In genomic region chr2:172996387-172996961, GRCh38 we compare ENCODE assay signal across 19 cellular contexts.
DNase-seq lines count a peak whose midpoint lies in the region; TF ChIP-seq lines count a peak whose summit lies in the region.
"Had no signal": no experiment of that assay in that cellular context is flagged by ENCODE, and none has a peak within 500 bp of the region (broad histone marks: within the 10 kb centered on the region; RNA-seq: fewer than 3 reads in every experiment).

No MANE protein-coding gene starts in this region.

- peak overlapping the region; percentile 57 for H3K27ac ChIP-seq in mammary epithelial cell (ENCODE audit: insufficient read depth, low read depth, low read length)
- H3K27ac ChIP-seq: KMS-11, thoracic aorta had no signal

- peaks cover 28% of the 10 kb centered on the region for H3K4me1 Mint-ChIP-seq in osteocyte (ENCODE audit: unreplicated experiment)

- no peak for TF ChIP-seq CTCF in mammary epithelial cell (conservative IDR thresholded peaks at IDR 0.05 in 1 of 2, IDR thresholded peaks at IDR 0.05 in 1 of 2; ENCODE audit: extremely low read depth in 1 of 2, insufficient read depth in 1 of 2, low read depth in 1 of 2, low read length in 2 of 2)
- no peak for TF ChIP-seq CTCF in osteocyte (IDR thresholded peaks at IDR 0.05)

- H4K20me1 ChIP-seq in mammary epithelial cell (ENCODE audit: insufficient read depth, low read length): no peaks in the 10 kb centered on the region

- H3K4me2 ChIP-seq in mammary epithelial cell (ENCODE audit: insufficient read depth, low read depth, low read length): peak overlapping the region; percentile 26
- H3K4me2 ChIP-seq: KMS-11 had no signal

- CTCF ChIA-PET in mammary epithelial cell (lab: Charles Lee; ENCODE audit: low non-redundant PET): interaction anchor here (1.1 kb wide), 1 partner anchor 11 kb away, joined by 3 read pairs; no protein-coding TSS in a partner anchor

- WGBS in mammary epithelial cell (ENCODE audit: low coverage, missing lambda C conversion rate): 72% methylated on average over 4 of the region's 5 CpGs

- no TSS peak for BruUV-seq in mammary epithelial cell (replicated peaks; lab: Mats Ljungman, UMichigan)

- no peak overlapping the region for H3K4me3 Mint-ChIP-seq in osteocyte (ENCODE audit: unreplicated experiment)
- H3K4me3 Mint-ChIP-seq: activated T-helper 1 cell treated with anti-CD3 and anti-CD28 coated beads, Interleukin-12 subunit alpha, Interleukin-12 subunit beta, Interleukin-2, Interleukin-4 antibody, amounts not matched to agents 30 ng/mL and 10 ng/mL and 1 ng/mL, durations not matched to agents 14 hours and 24 hours and 36 hours had no signal

- intact Hi-C loops in mammary epithelial cell (cut with micrococcal nuclease): loop anchor here (1.0 kb wide), 1 partner anchor 11 kb away; no protein-coding TSS in a partner anchor

- H3K27me3 Mint-ChIP-seq in osteocyte (ENCODE audit: unreplicated experiment): no peaks in the 10 kb centered on the region

- no peaks in the 10 kb centered on the region for H3K9me3 ChIP-seq in mammary epithelial cell (replicated peaks; ENCODE audit: insufficient read depth, low read length)
- H3K9me3 ChIP-seq: left lung, thoracic aorta had no signal

- H3K36me3 Mint-ChIP-seq in osteocyte (ENCODE audit: unreplicated experiment): no peaks in the 10 kb centered on the region

- dilution Hi-C loops in mammary epithelial cell (cut with HindIII; ENCODE audit: low sequenced_read_pairs): no loop called here

- no peaks in the 10 kb centered on the region for H3K79me2 ChIP-seq in mammary epithelial cell (ENCODE audit: insufficient read depth, low read length)

- peak; percentile 69 for DNase-seq in EH (ENCODE audit: low read depth)
- peak; percentile 25 for DNase-seq in M059J (ENCODE audit: low read depth)
- DNase-seq in mammary epithelial cell: peak; percentile 61
- DNase-seq in osteocyte (ENCODE audit: extremely low spot score, unreplicated experiment): no peak
- no peak for DNase-seq in stimulated activated naive CD4-positive, alpha-beta T cell (lab: John Stamatoyannopoulos, UW)
- no peak for DNase-seq in HuH-7.5 (ENCODE audit: low spot score)
- DNase-seq in pons (ENCODE audit: low spot score): no peak
- no peak for DNase-seq in KBM-7
- DNase-seq: AML-193, COR-L47, erythroblast, NCI-H1092, NCI-H2107, nucleus accumbens had no signal

- H3K9me3 Mint-ChIP-seq in osteocyte (ENCODE audit: unreplicated experiment): peaks cover 3% of the 10 kb centered on the region
- H3K9me3 Mint-ChIP-seq: activated naive CD4-positive, alpha-beta T cell treated with anti-CD3 and anti-CD28 coated beads, Interleukin-2, amount 50 U/mL, for 72 hours; activated T-helper 1 cell treated with anti-CD3 and anti-CD28 coated beads, Interleukin-12 subunit alpha, Interleukin-12 subunit beta, Interleukin-2, Interleukin-4 antibody, amounts not matched to agents 30 ng/mL and 10 ng/mL and 1 ng/mL, durations not matched to agents 14 hours and 24 hours and 36 hours had no signal

- no peak overlapping the region for H3K4me3 ChIP-seq in mammary epithelial cell (replicated peaks in 1 of 3; ENCODE audit: insufficient read depth in 1 of 3, low read depth in 2 of 3, low read length in 3 of 3)
- H3K4me3 ChIP-seq: left lung, thoracic aorta had no signal

- no peaks in the 10 kb centered on the region for H3K36me3 ChIP-seq in mammary epithelial cell (ENCODE audit: insufficient read depth, low read length)
- H3K36me3 ChIP-seq: left lung, thoracic aorta had no signal

- peaks cover 32% of the 10 kb centered on the region for H3K4me1 ChIP-seq in mammary epithelial cell (ENCODE audit: insufficient read depth, low read length)

- H3K27ac Mint-ChIP-seq in osteocyte (ENCODE audit: unreplicated experiment): peak overlapping the region; percentile 75
- H3K27ac Mint-ChIP-seq: activated naive CD4-positive, alpha-beta T cell treated with anti-CD3 and anti-CD28 coated beads, Interleukin-2, amount 50 U/mL, for 72 hours; activated T-helper 1 cell treated with anti-CD3 and anti-CD28 coated beads, Interleukin-12 subunit alpha, Interleukin-12 subunit beta, Interleukin-2, Interleukin-4 antibody, amounts not matched to agents 30 ng/mL and 10 ng/mL and 1 ng/mL, durations not matched to agents 14 hours and 24 hours and 36 hours had no signal

- in situ Hi-C loops in mammary epithelial cell (cut with MboI; ENCODE audit: low sequenced_read_pairs in 2 of 2) (no loop called here), KBM-7 (cut with MboI; ENCODE audit: low pct_unique_long_range_greater_than_20kb, low sequenced_read_pairs) (no loop called here)

- no peak overlapping the region for H3K9ac ChIP-seq in mammary epithelial cell (ENCODE audit: insufficient read depth, low read length)
- H3K9ac ChIP-seq: KMS-11 had no signal

- no peaks in the 10 kb centered on the region for H3K27me3 ChIP-seq in mammary epithelial cell (ENCODE audit: insufficient read depth, low read length)
- H3K27me3 ChIP-seq: left lung had no signal

- no peak overlapping the region for H2AFZ ChIP-seq in mammary epithelial cell (ENCODE audit: low read depth, low read length)

Comparison
In these comparisons a context has a peak if more than half of its experiments do, and no peak if none do; other contexts are left out.
1. DNase-seq: peak in EH (single experiment), M059J (single experiment) and mammary epithelial cell (single experiment); none in osteocyte (single experiment), stimulated activated naive CD4-positive, alpha-beta T cell (0 of 6), HuH-7.5 (single experiment), pons (single experiment) and KBM-7 (single experiment).